In genomic region chr10:52232561-52233350, GRCh38 we compare ENCODE assay signal across 8 cellular contexts.
DNase-seq lines count a peak whose midpoint lies in the region; ATAC-seq and FAIRE-seq lines count a peak whose summit lies in the region.

No MANE protein-coding gene starts in this region.

- ATAC-seq in GM19023 (IDR thresholded peaks at IDR 0.05; ENCODE audit: unreplicated experiment) (peak; percentile 97), HG02870 (IDR thresholded peaks at IDR 0.05; ENCODE audit: unreplicated experiment) (peak; percentile 100), left ventricle myocardium superior (peak; percentile 41), sciatic nerve (no peak)
- no peak for ATAC-seq in activated CD4-positive, CD25-positive, alpha-beta regulatory T cell treated with anti-CD3 and anti-CD28 coated beads, Interleukin-2, amount 50 U/mL, for 24 hours

- H3K36me3 ChIP-seq in SJCRH30, result no peaks in the 10 kb centered on the region

- H3K4me1 ChIP-seq in SJCRH30, result peaks cover 6% of the 10 kb centered on the region; the same call in 1 of the 2 replicates

- H3K27ac ChIP-seq in SJCRH30, result no peak overlapping the region; the same call in 1 of the 2 replicates

- peak overlapping the region; percentile 44 for H3K4me3 ChIP-seq in SJCRH30

- H3K9me3 ChIP-seq in SJCRH30 (replicated peaks), result no peaks in the 10 kb centered on the region

- no peaks in the 10 kb centered on the region for H3K27me3 ChIP-seq in SJCRH30

- intact Hi-C loops in left ventricle myocardium superior (cut with micrococcal nuclease) (no loop called here), sciatic nerve (cut with DNase I) (no loop called here)

- FAIRE-seq in urothelium cell line (lab: Jason Lieb, UNC), result peak; percentile 50

- no peak for DNase-seq in SJCRH30
- DNase-seq in left ventricle myocardium superior, result no peak
- no peak for DNase-seq in urothelium cell line (ENCODE audit: low spot score)
- no peak for DNase-seq in COR-L47 (lab: John Stamatoyannopoulos, UW)
- no peak for DNase-seq in sciatic nerve (ENCODE audit: low spot score)

Comparison
In these comparisons a context has a peak if more than half of its experiments do, and no peak if none do; other contexts are left out.
1. ATAC-seq: peak in GM19023 (single experiment), HG02870 (single experiment) and left ventricle myocardium superior (single experiment); none in activated CD4-positive, CD25-positive, alpha-beta regulatory T cell treated with anti-CD3 and anti-CD28 coated beads, Interleukin-2, amount 50 U/mL, for 24 hours (0 of 2) and sciatic nerve (single experiment).